Comparison of ENCODE assay signal across 15 cellular contexts in the genomic region with DNA sequence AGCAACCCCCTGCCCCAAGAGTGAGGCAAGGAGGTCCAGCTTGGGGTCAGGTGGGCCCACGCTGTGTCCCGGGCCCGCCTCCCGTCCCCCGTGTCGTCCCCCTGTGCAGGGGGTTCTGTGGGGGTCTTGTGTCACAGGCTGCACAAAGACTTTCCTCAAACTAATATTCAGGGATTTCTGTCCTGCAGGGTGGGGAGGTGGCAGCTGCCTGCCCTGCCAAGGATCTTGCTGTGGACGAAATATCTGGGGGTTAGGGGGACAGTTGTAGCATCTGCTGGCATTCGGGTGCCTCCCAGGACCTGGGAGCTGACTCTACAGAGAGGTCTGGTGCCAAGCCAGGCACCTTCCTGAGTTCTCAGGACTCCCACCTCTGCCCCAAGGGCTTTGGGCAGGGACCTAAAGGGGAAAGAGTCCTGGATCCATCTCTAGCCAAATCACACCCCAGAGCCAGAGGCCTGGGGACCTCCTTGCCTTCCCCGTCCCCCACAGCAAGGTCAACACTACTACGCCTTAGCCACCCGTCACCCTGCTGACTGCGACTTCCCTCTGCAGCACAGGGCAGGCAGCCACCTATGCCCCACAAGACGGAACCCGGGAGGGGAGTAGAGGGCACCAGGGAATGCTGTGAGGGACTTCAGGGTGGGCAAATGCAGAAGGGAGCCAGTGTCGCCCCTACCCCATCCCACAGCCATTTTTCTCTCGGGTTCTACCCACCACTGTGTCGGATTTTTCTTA. TPM values are rescaled to one million over a fixed set of nuclear protein-coding genes. Genes with fewer than 3 reads are reported as not detected.
DNase-seq lines count a peak whose midpoint lies in the region; ATAC-seq and TF ChIP-seq lines count a peak whose summit lies in the region.
"Had no signal": no experiment of that assay in that cellular context is flagged by ENCODE, and none has a peak within 500 bp of the region (broad histone marks: within the 10 kb centered on the region; RNA-seq: fewer than 3 reads in every experiment).

No MANE protein-coding gene starts in this region.

- no peaks in the 10 kb centered on the region for H3K27me3 ChIP-seq in Loucy (ENCODE audit: insufficient read depth, low read length, poor library complexity, severe bottlenecking)
- peaks cover 7% of the 10 kb centered on the region for H3K27me3 ChIP-seq in effector memory CD4-positive, alpha-beta T cell (replicated peaks; ENCODE audit: control insufficient read depth, insufficient read depth, low read length, poor library complexity, severe bottlenecking)
- H3K27me3 ChIP-seq in parathyroid adenoma (ENCODE audit: control insufficient read depth, insufficient read depth, low read length) = no peaks in the 10 kb centered on the region

- H3K4me3 Mint-ChIP-seq in activated CD4-positive, alpha-beta T cell treated with anti-CD3 and anti-CD28 coated beads for 36 hours = peak overlapping the region; percentile 56

- intact Hi-C loops in activated CD4-positive, alpha-beta T cell treated with anti-CD3 and anti-CD28 coated beads for 36 hours (cut with DNase I, micrococcal nuclease) = loop anchor here (1.0 to 5.0 kb wide), 5 partner anchors 53 to 480 kb away; a partner anchor contains a TSS

- H3K9me2 ChIP-seq in Loucy (replicated peaks; ENCODE audit: low read depth, low read length) = no peaks in the 10 kb centered on the region

- H3K4me1 Mint-ChIP-seq in activated CD4-positive, alpha-beta T cell treated with anti-CD3 and anti-CD28 coated beads for 36 hours = peaks cover 4% of the 10 kb centered on the region

- H3K9ac ChIP-seq in Loucy (ENCODE audit: low read depth, low read length, poor library complexity, severe bottlenecking) = peak overlapping the region; percentile 84
- no peak overlapping the region for H3K9ac ChIP-seq in parathyroid adenoma

- H3K9me3 Mint-ChIP-seq in activated CD4-positive, alpha-beta T cell treated with anti-CD3 and anti-CD28 coated beads for 36 hours (ENCODE audit: low read depth) = no peaks in the 10 kb centered on the region

- H2AFZ ChIP-seq in Loucy (ENCODE audit: low read length) (peak overlapping the region; percentile 20; the same call in 1 of the 2 replicates), parathyroid adenoma (peak overlapping the region; percentile 89)

- no peak for DNase-seq in activated CD4-positive, alpha-beta T cell treated with anti-CD3 and anti-CD28 coated beads for 36 hours
- no peak for DNase-seq in activated CD4-positive, alpha-beta T cell treated with anti-CD3 and anti-CD28 coated beads for 1 hour
- DNase-seq in effector memory CD4-positive, alpha-beta T cell = no peak
- DNase-seq in GM13976 (ENCODE audit: low spot score) (no peak), SW 1271 (lab: John Stamatoyannopoulos, UW) (no peak), DMS 273 (lab: John Stamatoyannopoulos, UW; ENCODE audit: unreplicated experiment) (no peak)
- DNase-seq: 8988T, GOT3 had no signal

- peaks cover 28% of the 10 kb centered on the region for H3K4me1 ChIP-seq in Loucy (ENCODE audit: insufficient read depth, low read length, poor library complexity, severe bottlenecking)
- peaks cover 10% of the 10 kb centered on the region for H3K4me1 ChIP-seq in effector memory CD4-positive, alpha-beta T cell (ENCODE audit: control insufficient read depth, insufficient read depth, low read length, poor library complexity, severe bottlenecking)
- H3K4me1 ChIP-seq in parathyroid adenoma = peaks cover 3% of the 10 kb centered on the region
- H3K4me1 ChIP-seq: SJSA1 had no signal

- TF ChIP-seq CTCF in Loucy (conservative IDR thresholded peaks at IDR 0.05; ENCODE audit: low read length) = 0 out of 2 replicates have a peak, but pooled peaks have one; percentile 12
- TF ChIP-seq CTCF in parathyroid adenoma (IDR thresholded peaks at IDR 0.05) = no peak
- TF ChIP-seq CTCF in GM13976 (IDR thresholded peaks at IDR 0.05; ENCODE audit: borderline replicate concordance, control extremely low read depth, extremely low read depth, insufficient read depth, missing control alignments) = no peak

- H3K4me3 ChIP-seq in Loucy (ENCODE audit: low read length, poor library complexity, severe bottlenecking) (peak overlapping the region; percentile 90), parathyroid adenoma (ENCODE audit: low read depth, low read length) (no peak overlapping the region)
- H3K4me3 ChIP-seq in effector memory CD4-positive, alpha-beta T cell (ENCODE audit: insufficient read depth, low read depth, low read length, poor library complexity, severe bottlenecking) = peak overlapping the region; percentile 69
- H3K4me3 ChIP-seq: SJSA1 had no signal

- H3K27ac Mint-ChIP-seq in activated CD4-positive, alpha-beta T cell treated with anti-CD3 and anti-CD28 coated beads for 36 hours = no peak overlapping the region

- no peaks in the 10 kb centered on the region for H3K9me3 ChIP-seq in Loucy (ENCODE audit: insufficient read depth, low read depth, low read length)
- no peaks in the 10 kb centered on the region for H3K9me3 ChIP-seq in effector memory CD4-positive, alpha-beta T cell (ENCODE audit: control insufficient read depth, low read length)
- H3K9me3 ChIP-seq in parathyroid adenoma (ENCODE audit: control insufficient read depth, low read length) = no peaks in the 10 kb centered on the region
- H3K9me3 ChIP-seq: SJSA1, transverse colon had no signal

- ATAC-seq in activated CD4-positive, alpha-beta T cell treated with anti-CD3 and anti-CD28 coated beads for 36 hours = no peak

- in situ Hi-C loops in GM13976 (cut with MboI; ENCODE audit: low sequenced_read_pairs, unreplicated experiment) = no loop called here

- H3K79me2 ChIP-seq in Loucy (ENCODE audit: insufficient read depth, low read length) (peaks cover 20% of the 10 kb centered on the region), parathyroid adenoma (no peaks in the 10 kb centered on the region)

- H4K20me1 ChIP-seq in Loucy (ENCODE audit: insufficient read depth, low read length, poor library complexity, severe bottlenecking) = no peaks in the 10 kb centered on the region

- no peak overlapping the region for H3K27ac ChIP-seq in effector memory CD4-positive, alpha-beta T cell (ENCODE audit: insufficient read depth, low read length, poor library complexity, severe bottlenecking)
- no peak overlapping the region for H3K27ac ChIP-seq in parathyroid adenoma
- H3K27ac ChIP-seq: epithelial cell of prostate, SJSA1, transverse colon had no signal

- H3F3A ChIP-seq in Loucy (ENCODE audit: low read depth) = no peaks in the 10 kb centered on the region

- no peaks in the 10 kb centered on the region for H3K36me3 Mint-ChIP-seq in activated CD4-positive, alpha-beta T cell treated with anti-CD3 and anti-CD28 coated beads for 36 hours (ENCODE audit: low read depth)

- H3K27me3 Mint-ChIP-seq in activated CD4-positive, alpha-beta T cell treated with anti-CD3 and anti-CD28 coated beads for 36 hours = peaks cover 6% of the 10 kb centered on the region

- CTCF ChIA-PET in activated CD4-positive, alpha-beta T cell treated with anti-CD3 and anti-CD28 coated beads for 36 hours (lab: Charles Lee) = interaction anchor here (0.6 to 2.7 kb wide), 13 partner anchors 9 to 438 kb away, joined by 3 to 25 read pairs (median 4); no protein-coding TSS in a partner anchor

- H3K36me3 ChIP-seq in Loucy (ENCODE audit: insufficient read depth, low read length) (no peaks in the 10 kb centered on the region), parathyroid adenoma (ENCODE audit: control insufficient read depth, insufficient read depth, low read length) (no peaks in the 10 kb centered on the region)
- no peaks in the 10 kb centered on the region for H3K36me3 ChIP-seq in effector memory CD4-positive, alpha-beta T cell (ENCODE audit: control insufficient read depth, insufficient read depth, low read length)
- H3K36me3 ChIP-seq: SJSA1, transverse colon had no signal

- H3K4me2 ChIP-seq in Loucy (ENCODE audit: low read depth, low read length, poor library complexity, severe bottlenecking) = peak overlapping the region; percentile 88
- no peak overlapping the region for H3K4me2 ChIP-seq in parathyroid adenoma (ENCODE audit: low read length)

- POLR2A ChIA-PET in activated CD4-positive, alpha-beta T cell treated with anti-CD3 and anti-CD28 coated beads for 36 hours (lab: Charles Lee) = no interaction called here

RNA-seq across cellular contexts. Expression of a gene that starts 59.3 kb away (rescaled TPM):
- total RNA-seq in activated CD4-positive, alpha-beta T cell treated with anti-CD3 and anti-CD28 coated beads for 36 hours = not detected
- total RNA-seq: mononuclear cell, renal cortical epithelial cell, transverse colon had no signal
